ENCODE assay signal across 19 cellular contexts in genomic region chr20:15882553-15882952, GRCh38.
DNase-seq lines count a peak whose midpoint lies in the region; ATAC-seq and TF ChIP-seq lines count a peak whose summit lies in the region.
"Had no signal": no experiment of that assay in that cellular context is flagged by ENCODE, and none has a peak within 500 bp of the region (broad histone marks: within the 10 kb centered on the region; RNA-seq: fewer than 3 reads in every experiment).

No MANE protein-coding gene starts in this region.

- no peak overlapping the region for H3K4me2 ChIP-seq in PC-3 (ENCODE audit: low read length)

- H3K27ac ChIP-seq in PC-3 (ENCODE audit: low read length): no peak overlapping the region
- H3K27ac ChIP-seq: pancreas, RWPE1, skin epidermis had no signal

- peaks cover 18 to 30% of the 10 kb centered on the region in 2 donors for H3K9me3 Mint-ChIP-seq in stimulated activated naive B cell treated with anti-CD40 and anti-IgM and Interleukin-4, amounts not matched to agents 10 μg/mL and 1 μg/mL and 100 μg/mL, for 72 hours

- no peaks in the 10 kb centered on the region for H3K9me2 ChIP-seq in PC-3 (replicated peaks; ENCODE audit: low read length)

- ATAC-seq in GM18873 (IDR thresholded peaks at IDR 0.05; ENCODE audit: low FRiP score, unreplicated experiment) (peak; percentile 70), HG02642 (IDR thresholded peaks at IDR 0.05; ENCODE audit: poor library complexity, unreplicated experiment) (peak; percentile 76), PC-3 (no peak; the same call in 1 of the 2 replicates)
- peak; percentile 56 to 58 for ATAC-seq in stimulated activated naive B cell treated with anti-CD40 and anti-IgM and Interleukin-4, amounts not matched to agents 10 μg/mL and 1 μg/mL and 100 μg/mL, for 72 hours (replicated peaks)
- ATAC-seq: activated CD8-positive, alpha-beta memory T cell treated with anti-CD3 and anti-CD28 coated beads, Interleukin-2, amount 10 ng/mL, durations not matched to agents 7 days and 5 days; left lobe of liver; pancreas had no signal

- peak; percentile 43 for DNase-seq in PC-3
- no peak for DNase-seq in stimulated activated naive B cell treated with anti-CD40 and anti-IgM and Interleukin-4, amounts not matched to agents 10 μg/mL and 1 μg/mL and 100 μg/mL, for 72 hours
- no peak for DNase-seq in activated CD4-positive, CD25-positive, alpha-beta regulatory T cell treated with anti-CD3 and anti-CD28 coated beads, Interleukin-2, amount 50 U/mL, for 72 hours
- DNase-seq in NCI-H2227 treated with DMSO at 0.1 percent for 48 hours (lab: John Stamatoyannopoulos, UW): no peak
- no peak for DNase-seq in A172 (ENCODE audit: low spot score)
- DNase-seq: activated CD4-positive, CD25-positive, alpha-beta regulatory T cell; activated CD8-positive, alpha-beta memory T cell treated with anti-CD3 and anti-CD28 coated beads, Interleukin-2, amount 10 ng/mL, durations not matched to agents 7 days and 5 days; activated naive CD4-positive, alpha-beta T cell; CD4-positive, CD25-positive, alpha-beta regulatory T cell; DND-41; MG63; NCI-H82; pancreas had no signal

- H3K4me1 ChIP-seq in PC-3 (ENCODE audit: insufficient read depth, low read length): no peaks in the 10 kb centered on the region
- H3K4me1 ChIP-seq: pancreas had no signal

- intact Hi-C loops in PC-3 (cut with micrococcal nuclease): no loop called here

- no peak overlapping the region for H3K4me3 ChIP-seq in PC-3 (ENCODE audit: low read length)
- H3K4me3 ChIP-seq: MG63, pancreas, skin epidermis had no signal

- no peak overlapping the region for H3K9ac ChIP-seq in PC-3 (ENCODE audit: low read length)

- no peaks in the 10 kb centered on the region for H3K79me2 ChIP-seq in PC-3 (ENCODE audit: low read length)

- H3K36me3 ChIP-seq in PC-3 (ENCODE audit: low read depth, low read length): no peaks in the 10 kb centered on the region
- H3K36me3 ChIP-seq: MG63, pancreas had no signal

- peaks cover 32 to 39% of the 10 kb centered on the region in 2 donors for H3K36me3 Mint-ChIP-seq in stimulated activated naive B cell treated with anti-CD40 and anti-IgM and Interleukin-4, amounts not matched to agents 10 μg/mL and 1 μg/mL and 100 μg/mL, for 72 hours
- H3K36me3 Mint-ChIP-seq: activated CD8-positive, alpha-beta memory T cell treated with anti-CD3 and anti-CD28 coated beads, Interleukin-2, amount 10 ng/mL, durations not matched to agents 7 days and 5 days; CD4-positive, CD25-positive, alpha-beta regulatory T cell had no signal

- no peak overlapping the region for H3K4me3 Mint-ChIP-seq in stimulated activated naive B cell treated with anti-CD40 and anti-IgM and Interleukin-4, amounts not matched to agents 10 μg/mL and 1 μg/mL and 100 μg/mL, for 72 hours
- H3K4me3 Mint-ChIP-seq: activated CD8-positive, alpha-beta memory T cell treated with anti-CD3 and anti-CD28 coated beads, Interleukin-2, amount 10 ng/mL, durations not matched to agents 7 days and 5 days; CD4-positive, CD25-positive, alpha-beta regulatory T cell; stimulated activated naive CD8-positive, alpha-beta T cell treated with anti-CD3 and anti-CD28 coated beads, Interleukin-15, Interleukin-2, amounts not matched to agents 100 ng/mL and 50 ng/mL, for 24 hours had no signal

- H3K27ac Mint-ChIP-seq in stimulated activated naive B cell treated with anti-CD40 and anti-IgM and Interleukin-4, amounts not matched to agents 10 μg/mL and 1 μg/mL and 100 μg/mL, for 72 hours: no peak overlapping the region
- H3K27ac Mint-ChIP-seq: activated CD8-positive, alpha-beta memory T cell treated with anti-CD3 and anti-CD28 coated beads, Interleukin-2, amount 10 ng/mL, durations not matched to agents 7 days and 5 days; CD4-positive, CD25-positive, alpha-beta regulatory T cell; stimulated activated naive CD8-positive, alpha-beta T cell treated with anti-CD3 and anti-CD28 coated beads, Interleukin-15, Interleukin-2, amounts not matched to agents 100 ng/mL and 50 ng/mL, for 24 hours had no signal

- H3F3A ChIP-seq in PC-3 (ENCODE audit: low read length, unreplicated experiment): no peaks in the 10 kb centered on the region

- CTCF ChIA-PET in PC-3 (lab: Charles Lee): no interaction called here

- TF ChIP-seq CTCF in PC-3 (conservative IDR thresholded peaks at IDR 0.05; ENCODE audit: low read depth, low read length): no peak

- BruUV-seq in PC-3 (replicated peaks; lab: Mats Ljungman, UMichigan): no TSS peak

- H3K27me3 ChIP-seq in PC-3 (ENCODE audit: low read length): no peaks in the 10 kb centered on the region
- H3K27me3 ChIP-seq: MG63, pancreas had no signal

- no peak overlapping the region for H2AFZ ChIP-seq in PC-3 (ENCODE audit: low read length)

- no peaks in the 10 kb centered on the region for H3K27me3 Mint-ChIP-seq in stimulated activated naive B cell treated with anti-CD40 and anti-IgM and Interleukin-4, amounts not matched to agents 10 μg/mL and 1 μg/mL and 100 μg/mL, for 72 hours
- H3K27me3 Mint-ChIP-seq: activated CD8-positive, alpha-beta memory T cell treated with anti-CD3 and anti-CD28 coated beads, Interleukin-2, amount 10 ng/mL, durations not matched to agents 7 days and 5 days; CD4-positive, CD25-positive, alpha-beta regulatory T cell; stimulated activated naive CD8-positive, alpha-beta T cell treated with anti-CD3 and anti-CD28 coated beads, Interleukin-15, Interleukin-2, amounts not matched to agents 100 ng/mL and 50 ng/mL, for 24 hours had no signal

- peaks cover 20 to 44% of the 10 kb centered on the region in 2 donors for H3K4me1 Mint-ChIP-seq in stimulated activated naive B cell treated with anti-CD40 and anti-IgM and Interleukin-4, amounts not matched to agents 10 μg/mL and 1 μg/mL and 100 μg/mL, for 72 hours
- H3K4me1 Mint-ChIP-seq: activated CD8-positive, alpha-beta memory T cell treated with anti-CD3 and anti-CD28 coated beads, Interleukin-2, amount 10 ng/mL, durations not matched to agents 7 days and 5 days; CD4-positive, CD25-positive, alpha-beta regulatory T cell had no signal

- POLR2A ChIA-PET in PC-3 (lab: Charles Lee; ENCODE audit: unreplicated experiment): no interaction called here

- H3K9me3 ChIP-seq in PC-3 (ENCODE audit: low read length): peaks cover 6% of the 10 kb centered on the region; the same call in 1 of the 2 replicates
- H3K9me3 ChIP-seq: MG63, pancreas had no signal

- no peaks in the 10 kb centered on the region for H4K20me1 ChIP-seq in PC-3 (ENCODE audit: low read length)
